In genomic region chr3:132788299-132788698, GRCh38 we compare ENCODE assay signal across 2 cellular contexts.
TF ChIP-seq lines count a peak whose summit lies in the region.

No MANE protein-coding gene starts in this region.

TF ChIP-seq in SK-N-SH treated with all-trans-retinoic acid at 6 μM for 48 hours, 23 proteins besides CTCF, POLR2A, EP300 and RAD21 (continued from another document):
- TF ChIP-seq ARNTL (CRISPR knock-in tag; IDR thresholded peaks at IDR 0.05; ENCODE audit: borderline replicate concordance, low read depth) = no peak
- TF ChIP-seq, protein P1, sequence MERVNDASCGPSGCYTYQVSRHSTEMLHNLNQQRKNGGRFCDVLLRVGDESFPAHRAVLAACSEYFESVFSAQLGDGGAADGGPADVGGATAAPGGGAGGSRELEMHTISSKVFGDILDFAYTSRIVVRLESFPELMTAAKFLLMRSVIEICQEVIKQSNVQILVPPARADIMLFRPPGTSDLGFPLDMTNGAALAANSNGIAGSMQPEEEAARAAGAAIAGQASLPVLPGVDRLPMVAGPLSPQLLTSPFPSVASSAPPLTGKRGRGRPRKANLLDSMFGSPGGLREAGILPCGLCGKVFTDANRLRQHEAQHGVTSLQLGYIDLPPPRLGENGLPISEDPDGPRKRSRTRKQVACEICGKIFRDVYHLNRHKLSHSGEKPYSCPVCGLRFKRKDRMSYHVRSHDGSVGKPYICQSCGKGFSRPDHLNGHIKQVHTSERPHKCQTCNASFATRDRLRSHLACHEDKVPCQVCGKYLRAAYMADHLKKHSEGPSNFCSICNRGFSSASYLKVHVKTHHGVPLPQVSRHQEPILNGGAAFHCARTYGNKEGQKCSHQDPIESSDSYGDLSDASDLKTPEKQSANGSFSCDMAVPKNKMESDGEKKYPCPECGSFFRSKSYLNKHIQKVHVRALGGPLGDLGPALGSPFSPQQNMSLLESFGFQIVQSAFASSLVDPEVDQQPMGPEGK (CRISPR knock-in tag; IDR thresholded peaks at IDR 0.05; ENCODE audit: borderline replicate concordance) = peak; percentile 24; the same call in 1 of the 2 replicates
- peak; percentile 69 for TF ChIP-seq ISL1 (CRISPR knock-in tag; IDR thresholded peaks at IDR 0.05)
- peak; percentile 66; the same call in 1 of the 2 replicates for TF ChIP-seq ZNF8 (CRISPR knock-in tag; IDR thresholded peaks at IDR 0.05)

TF ChIP-seq in WTC11, 78 proteins besides CTCF, POLR2A, EP300 and RAD21 (continued from another document):
- TF ChIP-seq AFF4 (CRISPR knock-in tag; IDR thresholded peaks at IDR 0.05; ENCODE audit: borderline replicate concordance) (no peak), TEAD1 (CRISPR knock-in tag; IDR thresholded peaks at IDR 0.05) (no peak), CBFB (CRISPR knock-in tag; IDR thresholded peaks at IDR 0.05; ENCODE audit: low read depth) (no peak), MAX (CRISPR knock-in tag; IDR thresholded peaks at IDR 0.05) (no peak), SMAD4 (CRISPR knock-in tag; IDR thresholded peaks at IDR 0.05) (no peak), NFATC4 (CRISPR knock-in tag; IDR thresholded peaks at IDR 0.05) (no peak), PREB (CRISPR knock-in tag; IDR thresholded peaks at IDR 0.05; ENCODE audit: borderline replicate concordance) (no peak), ELF4 (CRISPR knock-in tag; IDR thresholded peaks at IDR 0.05; ENCODE audit: low read depth) (no peak)
